Comparison of ENCODE assay signal across 8 cellular contexts in genomic region chr22:18106550-18107326, GRCh38. TPM values are rescaled to one million over a fixed set of nuclear protein-coding genes. Genes with fewer than 3 reads are reported as not detected.
DNase-seq lines count a peak whose midpoint lies in the region; ATAC-seq and TF ChIP-seq lines count a peak whose summit lies in the region.
"Not testable (repeated sequence)": the region's sequence is repeated elsewhere in the genome, so short reads cannot be mapped to it uniquely, and the experiment has no call there.

No MANE protein-coding gene starts in this region.

- peaks cover 29% of the 10 kb centered on the region for H3K27me3 Mint-ChIP-seq in activated CD4-positive, alpha-beta T cell treated with anti-CD3 and anti-CD28 coated beads for 36 hours
- peaks cover 22% of the 10 kb centered on the region for H3K27me3 Mint-ChIP-seq in activated T-cell treated with anti-CD3 and anti-CD28 coated beads, Interleukin-2, amount 50 U/mL, for 72 hours (ENCODE audit: low read depth)
- H3K27me3 Mint-ChIP-seq in natural killer cell treated with Interleukin-12 subunit alpha and Interleukin-12 subunit beta and Interleukin-15 and Interleukin-18, amount 100 ng/mL, for 72 hours = peaks cover 16 to 19% of the 10 kb centered on the region in 2 donors
- H3K27me3 Mint-ChIP-seq in stimulated activated memory B cell treated with anti-CD40 and anti-IgM and Interleukin-4, amounts not matched to agents 10 μg/mL and 1 μg/mL and 100 μg/mL, for 72 hours = peaks cover 30% of the 10 kb centered on the region

- H3K36me3 Mint-ChIP-seq in activated CD4-positive, alpha-beta T cell treated with anti-CD3 and anti-CD28 coated beads for 36 hours (ENCODE audit: low read depth) = peaks cover 42% of the 10 kb centered on the region
- H3K36me3 Mint-ChIP-seq in activated T-cell treated with anti-CD3 and anti-CD28 coated beads, Interleukin-2, amount 50 U/mL, for 72 hours (ENCODE audit: insufficient read depth in 2 of 2) = peaks cover 27 to 40% of the 10 kb centered on the region in 2 donors
- peaks cover 27% of the 10 kb centered on the region for H3K36me3 Mint-ChIP-seq in natural killer cell treated with Interleukin-12 subunit alpha and Interleukin-12 subunit beta and Interleukin-15 and Interleukin-18, amount 100 ng/mL, for 72 hours
- H3K36me3 Mint-ChIP-seq in stimulated activated memory B cell treated with anti-CD40 and anti-IgM and Interleukin-4, amounts not matched to agents 10 μg/mL and 1 μg/mL and 100 μg/mL, for 72 hours = peaks cover 34% of the 10 kb centered on the region

- DNase-seq in GM06990 (ENCODE audit: extremely low read depth, insufficient read length) = peak; percentile 82
- DNase-seq in activated CD4-positive, alpha-beta T cell treated with anti-CD3 and anti-CD28 coated beads for 36 hours = peak; percentile 68
- DNase-seq in activated T-cell treated with anti-CD3 and anti-CD28 coated beads, Interleukin-2, amount 50 U/mL, for 72 hours = peak; percentile 41 to 53
- DNase-seq in natural killer cell treated with Interleukin-12 subunit alpha and Interleukin-12 subunit beta and Interleukin-15 and Interleukin-18, amount 100 ng/mL, for 72 hours (ENCODE audit: low spot score) = not testable (repeated sequence)

- not testable (repeated sequence) for H3K36me3 ChIP-seq in GM06990 (ENCODE audit: control insufficient read depth, insufficient read depth, low read length)

- peaks cover 64% of the 10 kb centered on the region for H3K4me1 Mint-ChIP-seq in activated CD4-positive, alpha-beta T cell treated with anti-CD3 and anti-CD28 coated beads for 36 hours
- H3K4me1 Mint-ChIP-seq in activated T-cell treated with anti-CD3 and anti-CD28 coated beads, Interleukin-2, amount 50 U/mL, for 72 hours (ENCODE audit: low read depth) = peaks cover 72% of the 10 kb centered on the region
- peaks cover 23 to 26% of the 10 kb centered on the region in 2 donors for H3K4me1 Mint-ChIP-seq in natural killer cell treated with Interleukin-12 subunit alpha and Interleukin-12 subunit beta and Interleukin-15 and Interleukin-18, amount 100 ng/mL, for 72 hours (ENCODE audit: low read depth in 2 of 2)
- H3K4me1 Mint-ChIP-seq in stimulated activated memory B cell treated with anti-CD40 and anti-IgM and Interleukin-4, amounts not matched to agents 10 μg/mL and 1 μg/mL and 100 μg/mL, for 72 hours = peaks cover 58% of the 10 kb centered on the region

- POLR2A ChIA-PET in activated CD4-positive, alpha-beta T cell treated with anti-CD3 and anti-CD28 coated beads for 36 hours (lab: Charles Lee) = interaction anchor here (0.6 to 2.0 kb wide), 3 partner anchors 15 to 110 kb away, joined by 4 to 11 read pairs (median 4); partner anchors contain the start of gene PEX26

- H3K9me3 Mint-ChIP-seq in activated CD4-positive, alpha-beta T cell treated with anti-CD3 and anti-CD28 coated beads for 36 hours (ENCODE audit: low read depth) = peaks cover 16% of the 10 kb centered on the region
- H3K9me3 Mint-ChIP-seq in activated T-cell treated with anti-CD3 and anti-CD28 coated beads, Interleukin-2, amount 50 U/mL, for 72 hours = peaks cover 9 to 17% of the 10 kb centered on the region in 2 donors
- H3K9me3 Mint-ChIP-seq in natural killer cell treated with Interleukin-12 subunit alpha and Interleukin-12 subunit beta and Interleukin-15 and Interleukin-18, amount 100 ng/mL, for 72 hours; stimulated activated memory B cell treated with anti-CD40 and anti-IgM and Interleukin-4, amounts not matched to agents 10 μg/mL and 1 μg/mL and 100 μg/mL, for 72 hours: not testable (repeated sequence)

- intact Hi-C loops in activated CD4-positive, alpha-beta T cell treated with anti-CD3 and anti-CD28 coated beads for 36 hours (cut with DNase I, micrococcal nuclease) = loop anchor here (1.0 to 5.0 kb wide), 4 partner anchors 9 to 46 kb away; partner anchors contain the start of gene USP18 (in 1 of the 2)

- CTCF ChIA-PET in activated CD4-positive, alpha-beta T cell treated with anti-CD3 and anti-CD28 coated beads for 36 hours (lab: Charles Lee) = interaction anchor here (0.7 to 3.0 kb wide), 4 partner anchors 28 to 321 kb away, joined by 3 to 11 read pairs (median 6); partner anchors contain the start of gene PEX26

- not testable (repeated sequence) for H3K27me3 ChIP-seq in GM06990 (replicated peaks; ENCODE audit: control insufficient read depth, insufficient read depth, low read length)

- ATAC-seq in GM18517 (IDR thresholded peaks at IDR 0.05; ENCODE audit: unreplicated experiment) (peak; percentile 42), GM21423 (IDR thresholded peaks at IDR 0.05; ENCODE audit: unreplicated experiment) (peak; percentile 53), HG03571 (IDR thresholded peaks at IDR 0.05; ENCODE audit: unreplicated experiment) (peak; percentile 41)
- ATAC-seq in activated CD4-positive, alpha-beta T cell treated with anti-CD3 and anti-CD28 coated beads for 36 hours = peak; percentile 37
- ATAC-seq in activated T-cell treated with anti-CD3 and anti-CD28 coated beads, Interleukin-2, amount 50 U/mL, for 72 hours (replicated peaks in 1 of 2) = peak; percentile 27 to 33
- peak; percentile 52 to 53 for ATAC-seq in natural killer cell treated with Interleukin-12 subunit alpha and Interleukin-12 subunit beta and Interleukin-15 and Interleukin-18, amount 100 ng/mL, for 72 hours
- peak; percentile 65 for ATAC-seq in stimulated activated memory B cell treated with anti-CD40 and anti-IgM and Interleukin-4, amounts not matched to agents 10 μg/mL and 1 μg/mL and 100 μg/mL, for 72 hours

- TF ChIP-seq CTCF in GM06990 (IDR thresholded peaks at IDR 0.05; ENCODE audit: insufficient read depth, low read length, poor library complexity, severe bottlenecking) = not testable (repeated sequence)

- H3K27ac Mint-ChIP-seq in activated CD4-positive, alpha-beta T cell treated with anti-CD3 and anti-CD28 coated beads for 36 hours = peak overlapping the region; percentile 56
- peak overlapping the region; percentile 62 for H3K27ac Mint-ChIP-seq in activated T-cell treated with anti-CD3 and anti-CD28 coated beads, Interleukin-2, amount 50 U/mL, for 72 hours
- peak overlapping the region in 1 of 2 donors; percentile 54 for H3K27ac Mint-ChIP-seq in natural killer cell treated with Interleukin-12 subunit alpha and Interleukin-12 subunit beta and Interleukin-15 and Interleukin-18, amount 100 ng/mL, for 72 hours
- H3K27ac Mint-ChIP-seq in stimulated activated memory B cell treated with anti-CD40 and anti-IgM and Interleukin-4, amounts not matched to agents 10 μg/mL and 1 μg/mL and 100 μg/mL, for 72 hours = peak overlapping the region; percentile 82

- H3K4me3 ChIP-seq in GM06990 (replicated peaks; ENCODE audit: low read depth, low read length) = not testable (repeated sequence)

- H3K4me3 Mint-ChIP-seq in activated CD4-positive, alpha-beta T cell treated with anti-CD3 and anti-CD28 coated beads for 36 hours; activated T-cell treated with anti-CD3 and anti-CD28 coated beads, Interleukin-2, amount 50 U/mL, for 72 hours; natural killer cell treated with Interleukin-12 subunit alpha and Interleukin-12 subunit beta and Interleukin-15 and Interleukin-18, amount 100 ng/mL, for 72 hours; stimulated activated memory B cell treated with anti-CD40 and anti-IgM and Interleukin-4, amounts not matched to agents 10 μg/mL and 1 μg/mL and 100 μg/mL, for 72 hours: not testable (repeated sequence)

RNA-seq across cellular contexts. Expression of gene TUBA8, which starts 3.9 kb away (rescaled TPM):
- 1 to 10 TPM; 1.9 to 2.6 TPM for total RNA-seq in activated CD4-positive, alpha-beta T cell treated with anti-CD3 and anti-CD28 coated beads for 36 hours
- total RNA-seq in activated T-cell treated with anti-CD3 and anti-CD28 coated beads, Interleukin-2, amount 50 U/mL, for 72 hours = 1 to 10 TPM in 1 of 2 donors, under 1 TPM in 1; 0.94 to 2.9 TPM
- 1 to 10 TPM; 3.0 to 3.1 TPM for total RNA-seq in natural killer cell treated with Interleukin-12 subunit alpha and Interleukin-12 subunit beta and Interleukin-15 and Interleukin-18, amount 100 ng/mL, for 72 hours

RNA-seq across cellular contexts. Expression of gene PEX26, which starts 28.9 kb away (rescaled TPM):
- total RNA-seq in activated CD4-positive, alpha-beta T cell treated with anti-CD3 and anti-CD28 coated beads for 36 hours = 10 to 100 TPM; 50.7 to 58.0 TPM
- 10 to 100 TPM; 41.8 to 48.1 TPM for total RNA-seq in activated T-cell treated with anti-CD3 and anti-CD28 coated beads, Interleukin-2, amount 50 U/mL, for 72 hours
- total RNA-seq in natural killer cell treated with Interleukin-12 subunit alpha and Interleukin-12 subunit beta and Interleukin-15 and Interleukin-18, amount 100 ng/mL, for 72 hours = 10 to 100 TPM; 44.6 to 63.5 TPM

RNA-seq across cellular contexts. Expression of gene USP18, which starts 43.2 kb away (rescaled TPM):
- total RNA-seq in activated CD4-positive, alpha-beta T cell treated with anti-CD3 and anti-CD28 coated beads for 36 hours = 10 to 100 TPM; 18.0 to 18.3 TPM
- total RNA-seq in activated T-cell treated with anti-CD3 and anti-CD28 coated beads, Interleukin-2, amount 50 U/mL, for 72 hours = 10 to 100 TPM in 1 of 2 donors, 1 to 10 TPM in 1; 7.4 to 22.9 TPM
- 1 to 10 TPM; 1.5 to 1.6 TPM for total RNA-seq in natural killer cell treated with Interleukin-12 subunit alpha and Interleukin-12 subunit beta and Interleukin-15 and Interleukin-18, amount 100 ng/mL, for 72 hours
